In the genomic region with DNA sequence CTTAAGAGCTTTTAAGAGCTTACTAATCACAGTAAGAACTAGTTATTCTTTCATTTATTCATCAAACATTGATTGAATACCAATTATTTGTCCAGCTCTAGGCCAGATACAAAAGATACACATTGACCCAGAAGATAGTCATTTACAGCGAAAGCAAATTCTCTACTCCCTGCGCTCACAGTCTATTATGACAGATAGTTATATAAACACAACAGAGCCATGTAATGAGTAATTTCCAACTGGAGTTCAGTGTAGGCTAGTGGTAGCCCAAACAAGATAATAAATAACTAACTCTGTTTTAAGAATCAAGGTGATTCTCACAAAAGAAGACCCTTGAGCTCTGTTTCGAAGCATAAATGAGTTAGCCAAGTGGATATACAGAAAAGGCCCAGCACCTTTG, we compare ENCODE assay signal across 34 cellular contexts.
"Had no signal": no experiment of that assay in that cellular context is flagged by ENCODE, and none has a peak within 500 bp of the region (broad histone marks: within the 10 kb centered on the region; RNA-seq: fewer than 3 reads in every experiment).

No MANE protein-coding gene starts in this region.

- DNase-seq: Karpas-422, Kasumi-1, MG63, MM.1S, MV-4-11, NCI-H1048, NCI-H1092, NCI-H1092 treated with DMSO at 0.1 percent for 48 hours, NCI-H1105, NCI-H1105 treated with DMSO at 0.1 percent for 48 hours, NCI-H1417, NCI-H1417 treated with DMSO at 0.1 percent for 48 hours, NCI-H1436, NCI-H1436 treated with DMSO at 0.1 percent for 48 hours, NCI-H146, NCI-H1694, NCI-H1694 treated with DMSO at 0.1 percent for 48 hours, NCI-H187, NCI-H187 treated with DMSO at 0.1 percent for 48 hours, NCI-H1930, NCI-H2029, NCI-H2029 treated with DMSO at 0.1 percent for 48 hours, NCI-H2081, NCI-H2081 treated with DMSO at 0.1 percent for 48 hours, NCI-H2107, NCI-H2171, NCI-H2171 treated with DMSO at 0.1 percent for 48 hours, NCI-H2227 treated with DMSO at 0.1 percent for 48 hours, NCI-H226, NCI-H345, NCI-H446, NCI-H446 treated with DMSO at 0.1 percent for 48 hours, NCI-H510A had no signal

- H3K27me3 ChIP-seq: MG63 had no signal

- H3K4me3 ChIP-seq: MG63 had no signal

- H3K9ac ChIP-seq: KMS-11 had no signal

- H3K36me3 ChIP-seq: MG63 had no signal

- H3K4me2 ChIP-seq: KMS-11 had no signal

- H3K9me3 ChIP-seq: MG63 had no signal

- H3K27ac ChIP-seq: KMS-11 had no signal
